In genomic region chr1:1954831-1955441, GRCh38 we compare ENCODE assay signal across 13 cellular contexts. TPM values are rescaled to one million over a fixed set of nuclear protein-coding genes. Genes with fewer than 3 reads are reported as not detected.
DNase-seq lines count a peak whose midpoint lies in the region; ATAC-seq, FAIRE-seq and TF ChIP-seq lines count a peak whose summit lies in the region.
"Had no signal": no experiment of that assay in that cellular context is flagged by ENCODE, and none has a peak within 500 bp of the region (broad histone marks: within the 10 kb centered on the region; RNA-seq: fewer than 3 reads in every experiment).

No MANE protein-coding gene starts in this region.

- no peaks in the 10 kb centered on the region for H3K9me3 Mint-ChIP-seq in HFFc6

- peak; percentile 63 for FAIRE-seq in K562 (lab: Jason Lieb, UNC)

- peaks cover 33% of the 10 kb centered on the region for H3K27me3 Mint-ChIP-seq in HFFc6 (ENCODE audit: insufficient read depth)

- TF ChIP-seq RAD21 in K562 (CRISPR knock-in tag; conservative IDR thresholded peaks at IDR 0.05 in 1 of 2, IDR thresholded peaks at IDR 0.05 in 1 of 2) = no peak

- no peak overlapping the region for H3K27ac Mint-ChIP-seq in HFFc6
- H3K27ac Mint-ChIP-seq: stimulated activated naive B cell treated with anti-CD40 and anti-IgM and Interleukin-4, amounts not matched to agents 10 μg/mL and 1 μg/mL and 100 μg/mL, for 72 hours had no signal

- peak; percentile 58 for TF ChIP-seq CTCF in HFFc6 (IDR thresholded peaks at IDR 0.05)
- peak; percentile 36 to 66 (median 53) for TF ChIP-seq CTCF in K562 (IDR thresholded peaks at IDR 0.05 in 2 of 3, conservative IDR thresholded peaks at IDR 0.05 in 1 of 3; ENCODE audit: insufficient read depth in 2 of 3, low read depth in 1 of 3, low read length in 3 of 3)

- TF ChIP-seq EP300 in K562 (IDR thresholded peaks at IDR 0.05; ENCODE audit: low read length) = no peak

- no peak overlapping the region for H3K4me3 Mint-ChIP-seq in HFFc6
- H3K4me3 Mint-ChIP-seq: natural killer cell; stimulated activated naive B cell treated with anti-CD40 and anti-IgM and Interleukin-4, amounts not matched to agents 10 μg/mL and 1 μg/mL and 100 μg/mL, for 72 hours had no signal

- intact Hi-C loops in K562 (cut with micrococcal nuclease) = no loop called here

- DNase-seq in activated T-cell treated with anti-CD3 and anti-CD28 coated beads for 48 hours (ENCODE audit: low read depth) (peak; percentile 27), HFFc6 (no peak), K562 (ENCODE audit: extremely low read depth in 1 of 4, low spot score in 3 of 4) (peak; percentile 44 to 64 (median 54)), Ammon's horn (ENCODE audit: low spot score) (no peak)
- no peak for DNase-seq in activated T-cell treated with anti-CD3 and anti-CD28 coated beads, Interleukin-2, amount 50 U/mL, for 1 hour
- DNase-seq in stimulated activated CD8-positive, alpha-beta memory T cell treated with anti-CD3 and anti-CD28 coated beads, Interleukin-4, amount 100 ng/mL, for 48 hours = peak; percentile 58
- DNase-seq: natural killer cell; NCI-H1417; stimulated activated naive B cell treated with anti-CD40 and anti-IgM and Interleukin-4, amounts not matched to agents 10 μg/mL and 1 μg/mL and 100 μg/mL, for 72 hours had no signal

- H3K27ac ChIP-seq in K562 (ENCODE audit: extremely low read depth, low read depth, low read length) = no peak overlapping the region
- H3K27ac ChIP-seq: BLaER1 had no signal

- ATAC-seq in K562 (peak; percentile 81), HG03097 (IDR thresholded peaks at IDR 0.05; ENCODE audit: low FRiP score, unreplicated experiment) (no peak), HG03460 (IDR thresholded peaks at IDR 0.05; ENCODE audit: unreplicated experiment) (no peak)
- ATAC-seq: stimulated activated naive B cell treated with anti-CD40 and anti-IgM and Interleukin-4, amounts not matched to agents 10 μg/mL and 1 μg/mL and 100 μg/mL, for 72 hours had no signal

- no peaks in the 10 kb centered on the region for H3K79me2 ChIP-seq in K562 (ENCODE audit: control insufficient read depth, insufficient read depth, low read length)

- in situ Hi-C loops in K562 (cut with MboI) = no loop called here

- H3K9ac ChIP-seq in K562 (ENCODE audit: insufficient read depth in 1 of 2, low read depth in 2 of 2, low read length in 2 of 2) = no peak overlapping the region
- H3K9ac ChIP-seq: BLaER1 had no signal

- H3K27me3 ChIP-seq in K562 (ENCODE audit: control insufficient read depth in 2 of 2, insufficient read depth in 2 of 2, low read length in 2 of 2) = peaks cover 47 to 74% of the 10 kb centered on the region in 2 experiments
- H3K27me3 ChIP-seq: BLaER1 had no signal

- no peak overlapping the region for H3K4me3 ChIP-seq in K562
- H3K4me3 ChIP-seq: BLaER1 had no signal

- CTCF ChIA-PET in K562 (lab: Yijun Ruan, JAX; ENCODE audit: low intra/inter-chr PET ratio) = no interaction called here

- H3K9me3 ChIP-seq in K562 (replicated peaks; ENCODE audit: control insufficient read depth, insufficient read depth, low read depth, low read length) = no peaks in the 10 kb centered on the region

- no peaks in the 10 kb centered on the region for H3K4me1 Mint-ChIP-seq in HFFc6 (ENCODE audit: low read depth)
- H3K4me1 Mint-ChIP-seq: stimulated activated naive B cell treated with anti-CD40 and anti-IgM and Interleukin-4, amounts not matched to agents 10 μg/mL and 1 μg/mL and 100 μg/mL, for 72 hours had no signal

- H3K36me3 ChIP-seq in K562 (ENCODE audit: control insufficient read depth, insufficient read depth, low read length) = no peaks in the 10 kb centered on the region
- H3K36me3 ChIP-seq: BLaER1 had no signal

- TF ChIP-seq POLR2A in K562 (conservative IDR thresholded peaks at IDR 0.05) = no peak

- no TSS peak for BruUV-seq in K562 (replicated peaks; lab: Mats Ljungman, UMichigan)

- no peaks in the 10 kb centered on the region for H3K9me1 ChIP-seq in K562 (ENCODE audit: control insufficient read depth, insufficient read depth, low read length)

- WGBS in K562 (ENCODE audit: insufficient coverage, low coverage, missing lambda C conversion rate) = 57% methylated on average over 40 of the region's 46 CpGs

- peak overlapping the region; percentile 33; the same call in 1 of the 2 replicates for H3K4me2 ChIP-seq in K562 (ENCODE audit: insufficient read depth, low read length)
- H3K4me2 ChIP-seq: BLaER1 had no signal

- H2AFZ ChIP-seq in K562 (ENCODE audit: low read depth, low read length) = peak overlapping the region; percentile 82

- no peaks in the 10 kb centered on the region for H3K36me3 Mint-ChIP-seq in HFFc6 (ENCODE audit: low read depth)
- H3K36me3 Mint-ChIP-seq: natural killer cell had no signal

- peaks cover 0 to 27% of the 10 kb centered on the region in 2 experiments; a peak in 2 of 5 replicates for H3K4me1 ChIP-seq in K562 (replicated peaks in 1 of 2; ENCODE audit: control insufficient read depth in 2 of 2, insufficient read depth in 2 of 2, low read length in 2 of 2)

- 0 out of 2 replicates have a peak, but pooled peaks cover 5% of the 10 kb centered on the region for H4K20me1 ChIP-seq in K562 (replicated peaks; ENCODE audit: control insufficient read depth, insufficient read depth, low read length)
- H4K20me1 ChIP-seq: BLaER1 had no signal

- POLR2A ChIA-PET in K562 (lab: Yijun Ruan, JAX) = interaction anchor here (0.5 to 0.6 kb wide), 2 partner anchors 48 to 59 kb away, joined by 3 read pairs; no protein-coding TSS in a partner anchor

RNA-seq across cellular contexts. Expression of gene TMEM52, which starts 35.9 kb away (rescaled TPM):
- under 1 TPM in 3 of 6 experiments, not detected in 3; 0.21 to 0.38 (median 0.25) TPM for total RNA-seq in HFFc6 (2021; fragmentation: NEBNext Ultra II Directional; extraction: Animal tissue kit (Norgen Biotek cat#: 25700))
- 5.7 and 20.2 TPM in 2 replicates for total RNA-seq in K562 (2011; cell fraction: chromatin; rRNA removed; ENCODE audit: low replicate concordance)
- 23.0 and 23.7 TPM in 2 replicates for total RNA-seq in K562 (2011; cell fraction: nucleolus; rRNA removed)
- 12.5 and 15.1 TPM in 2 replicates for total RNA-seq in K562 (2011; cell fraction: nucleoplasm; rRNA removed)
- total RNA-seq in K562 (2014; rRNA removed) = 19.2 and 24.9 TPM in 2 replicates
- 1.9 and 4.3 TPM in 2 replicates for total RNA-seq in K562 (2014; rRNA removed; fragmentation: Illumina TruSeq; extraction: Trizol)
- total RNA-seq in K562 (2015; rRNA removed; fragmentation: Illumina TruSeq; extraction: Trizol) = 6.8 and 7.9 TPM in 2 replicates
- total RNA-seq in K562 (2021) = 21.5 and 22.5 TPM in 2 replicates
- polyA plus RNA-seq in K562 (2011; rRNA removed) = 6.8 and 10.6 TPM in 2 replicates
- 17.0 and 45.9 TPM in 2 replicates for polyA plus RNA-seq in K562 (2011; cell fraction: cytosol; rRNA removed)
- polyA plus RNA-seq in K562 (2011; cell fraction: nucleus; rRNA removed) = 31.9 and 53.9 TPM in 2 replicates
- polyA plus RNA-seq in K562 (2012) = 8.9 and 9.5 TPM in 2 replicates
- polyA plus RNA-seq in K562 (2014; fragmentation: Illumina TruSeq; extraction: Trizol) = 14.1 and 18.1 TPM in 2 replicates
- polyA plus RNA-seq in K562 (2014; fragmentation: Nextera tagmentation; extraction: Ambion mirVana) = 1 to 10 TPM in 1 of 2 experiments, under 1 TPM in 1; 0.37 to 1.4 TPM
- 15.3 and 17.2 TPM in 2 replicates for polyA plus RNA-seq in K562 (2014; rRNA removed)
- polyA minus RNA-seq in K562 (2011; rRNA and poly(A)+ RNA removed) = 2.1 and 3.8 TPM in 2 replicates
- 8.1 and 9.6 TPM in 2 replicates for polyA minus RNA-seq in K562 (2011; cell fraction: cytosol; rRNA and poly(A)+ RNA removed)
- polyA minus RNA-seq in K562 (2011; cell fraction: nucleus; rRNA and poly(A)+ RNA removed) = 5.1 and 6.1 TPM in 2 replicates
- total RNA-seq: T-helper 1 cell treated with Interleukin-12 subunit alpha and Interleukin-12 subunit beta and Interleukin-4 antibody, amounts not matched to agents 30 ng/mL and 1 ng/mL, for 36 hours had no signal

RNA-seq across cellular contexts. Expression of gene CALML6, which starts 39.9 kb away (rescaled TPM):
- under 1 TPM in 5 of 6 experiments, not detected in 1; 0.11 to 0.95 (median 0.48) TPM for total RNA-seq in HFFc6 (2021; fragmentation: NEBNext Ultra II Directional; extraction: Animal tissue kit (Norgen Biotek cat#: 25700))
- total RNA-seq in K562 (2011; cell fraction: chromatin; rRNA removed; ENCODE audit: low replicate concordance) = 0.56 and 0.69 TPM in 2 replicates
- total RNA-seq in K562 (2011; cell fraction: nucleolus; rRNA removed) = 0.33 and 0.39 TPM in 2 replicates
- total RNA-seq in K562 (2011; cell fraction: nucleoplasm; rRNA removed) = not detected in 2 replicates
- total RNA-seq in K562 (2014; rRNA removed) (not detected in 2 replicates), K562 (2014; rRNA removed; fragmentation: Illumina TruSeq; extraction: Trizol) (not detected in 2 replicates), K562 (2015; rRNA removed; fragmentation: Illumina TruSeq; extraction: Trizol) (not detected in 2 replicates), K562 (2021) (not detected in 2 replicates)
- polyA plus RNA-seq in K562 (2011; rRNA removed) (0.14 TPM in 1 of 2 replicates, not detected in the other), K562 (2014; fragmentation: Illumina TruSeq; extraction: Trizol) (not detected in 2 replicates), K562 (2014; fragmentation: Nextera tagmentation; extraction: Ambion mirVana) (not detected), K562 (2014; rRNA removed) (0.16 TPM in 1 of 2 replicates, not detected in the other)
- not detected in 2 replicates for polyA plus RNA-seq in K562 (2011; cell fraction: cytosol; rRNA removed)
- polyA plus RNA-seq in K562 (2011; cell fraction: nucleus; rRNA removed) = 0.10 and 0.68 TPM in 2 replicates
- 0.08 and 0.53 TPM in 2 replicates for polyA plus RNA-seq in K562 (2012)
- not detected in 2 replicates for polyA minus RNA-seq in K562 (2011; rRNA and poly(A)+ RNA removed)
- not detected in 2 replicates for polyA minus RNA-seq in K562 (2011; cell fraction: cytosol; rRNA and poly(A)+ RNA removed)
- polyA minus RNA-seq in K562 (2011; cell fraction: nucleus; rRNA and poly(A)+ RNA removed) = not detected in 2 replicates
- total RNA-seq: T-helper 1 cell treated with Interleukin-12 subunit alpha and Interleukin-12 subunit beta and Interleukin-4 antibody, amounts not matched to agents 30 ng/mL and 1 ng/mL, for 36 hours had no signal

RNA-seq across cellular contexts. Expression of gene CFAP74, which starts 48.6 kb away (rescaled TPM):
- not detected for total RNA-seq in HFFc6 (2021; fragmentation: NEBNext Ultra II Directional; extraction: Animal tissue kit (Norgen Biotek cat#: 25700))
- not detected in 2 replicates for total RNA-seq in K562 (2011; cell fraction: chromatin; rRNA removed; ENCODE audit: low replicate concordance)
- not detected in 2 replicates for total RNA-seq in K562 (2011; cell fraction: nucleolus; rRNA removed)
- total RNA-seq in K562 (2011; cell fraction: nucleoplasm; rRNA removed) = not detected in 2 replicates
- 0.04 and 0.05 TPM in 2 replicates for total RNA-seq in K562 (2014; rRNA removed)
- 0.15 and 0.41 TPM in 2 replicates for total RNA-seq in K562 (2014; rRNA removed; fragmentation: Illumina TruSeq; extraction: Trizol)
- total RNA-seq in K562 (2015; rRNA removed; fragmentation: Illumina TruSeq; extraction: Trizol) = 0.08 TPM in 1 of 2 replicates, not detected in the other
- not detected in 2 replicates for total RNA-seq in K562 (2021)
- polyA plus RNA-seq in K562 (2011; rRNA removed) = not detected in 2 replicates
- not detected in 2 replicates for polyA plus RNA-seq in K562 (2011; cell fraction: cytosol; rRNA removed)
- polyA plus RNA-seq in K562 (2011; cell fraction: nucleus; rRNA removed) = not detected in 2 replicates
- 0.05 and 2.2 TPM in 2 replicates for polyA plus RNA-seq in K562 (2012)
- polyA plus RNA-seq in K562 (2014; fragmentation: Illumina TruSeq; extraction: Trizol) = not detected in 2 replicates
- polyA plus RNA-seq in K562 (2014; fragmentation: Nextera tagmentation; extraction: Ambion mirVana) = not detected
- 0.03 and 0.04 TPM in 2 replicates for polyA plus RNA-seq in K562 (2014; rRNA removed)
- not detected in 2 replicates for polyA minus RNA-seq in K562 (2011; rRNA and poly(A)+ RNA removed)
- not detected in 2 replicates for polyA minus RNA-seq in K562 (2011; cell fraction: cytosol; rRNA and poly(A)+ RNA removed)
- not detected in 2 replicates for polyA minus RNA-seq in K562 (2011; cell fraction: nucleus; rRNA and poly(A)+ RNA removed)
- total RNA-seq: natural killer cell; T-helper 1 cell treated with Interleukin-12 subunit alpha and Interleukin-12 subunit beta and Interleukin-4 antibody, amounts not matched to agents 30 ng/mL and 1 ng/mL, for 36 hours had no signal

Comparison
In these comparisons a context has a peak if more than half of its experiments do, and no peak if none do; other contexts are left out.
1. DNase-seq: peak in activated T-cell treated with anti-CD3 and anti-CD28 coated beads for 48 hours (single experiment), K562 (4 of 4) and stimulated activated CD8-positive, alpha-beta memory T cell treated with anti-CD3 and anti-CD28 coated beads, Interleukin-4, amount 100 ng/mL, for 48 hours (single experiment); none in activated T-cell treated with anti-CD3 and anti-CD28 coated beads, Interleukin-2, amount 50 U/mL, for 1 hour (single experiment), HFFc6 (single experiment) and Ammon's horn (single experiment).